Comparison of ENCODE assay signal across 18 cellular contexts in genomic region chr10:90378524-90379076, GRCh38.
"Had no signal": no experiment of that assay in that cellular context is flagged by ENCODE, and none has a peak within 500 bp of the region (broad histone marks: within the 10 kb centered on the region; RNA-seq: fewer than 3 reads in every experiment).

No MANE protein-coding gene starts in this region.

- H3K4me1 ChIP-seq: adrenal gland, colonic mucosa, lower lobe of right lung, suprapubic skin had no signal

- ATAC-seq: lower lobe of right lung; naive thymus-derived CD4-positive, alpha-beta T cell; sciatic nerve had no signal

- DNase-seq: activated B cell treated with CpG ODN at 0.5 μM for 24 hours; activated CD4-positive, alpha-beta T cell treated with anti-CD3 and anti-CD28 coated beads, Interleukin-2, amount 10 ng/mL, durations not matched to agents 7 days and 5 days; activated CD8-positive, alpha-beta memory T cell treated with anti-CD3 and anti-CD28 coated beads for 24 hours; activated naive CD4-positive, alpha-beta T cell treated with anti-CD3 and anti-CD28 coated beads for 36 hours; adrenal gland; colonic mucosa; effector CD4-positive, alpha-beta T cell; hypothalamus; lower lobe of right lung; naive thymus-derived CD4-positive, alpha-beta T cell; stimulated activated CD4-positive, alpha-beta T cell treated with anti-CD3 and anti-CD28 coated beads, Interleukin-2, amount 100 ng/mL, for 48 hours; stimulated activated naive CD4-positive, alpha-beta T cell treated with Interleukin-2 at 50 U/mL for 16 hours had no signal

- H3K4me1 Mint-ChIP-seq: activated B cell treated with CpG ODN at 0.5 μM for 24 hours; activated CD4-positive, alpha-beta T cell treated with anti-CD3 and anti-CD28 coated beads, Interleukin-2, amount 10 ng/mL, durations not matched to agents 7 days and 5 days; naive thymus-derived CD4-positive, alpha-beta T cell had no signal

- H3K36me3 Mint-ChIP-seq: naive thymus-derived CD4-positive, alpha-beta T cell; type B pancreatic cell had no signal

- H3K27me3 ChIP-seq: adrenal gland, colonic mucosa, neutrophil, suprapubic skin had no signal

- H3K27ac ChIP-seq: adrenal gland, colonic mucosa, epithelial cell of prostate, lower lobe of right lung, neutrophil, SK-N-MC, suprapubic skin had no signal

- H3K36me3 ChIP-seq: adrenal gland, colonic mucosa, lower lobe of right lung, neutrophil, suprapubic skin had no signal

- H3K27ac Mint-ChIP-seq: activated B cell treated with CpG ODN at 0.5 μM for 24 hours; activated CD4-positive, alpha-beta T cell treated with anti-CD3 and anti-CD28 coated beads, Interleukin-2, amount 10 ng/mL, durations not matched to agents 7 days and 5 days; activated naive CD4-positive, alpha-beta T cell treated with anti-CD3 and anti-CD28 coated beads for 36 hours; naive thymus-derived CD4-positive, alpha-beta T cell; type B pancreatic cell had no signal

- H3K4me3 ChIP-seq: adrenal gland, colonic mucosa, lower lobe of right lung, SK-N-MC, suprapubic skin had no signal

- H3K27me3 Mint-ChIP-seq: activated CD4-positive, alpha-beta T cell treated with anti-CD3 and anti-CD28 coated beads, Interleukin-2, amount 10 ng/mL, durations not matched to agents 7 days and 5 days; type B pancreatic cell had no signal

- H3K4me3 Mint-ChIP-seq: activated B cell treated with CpG ODN at 0.5 μM for 24 hours; activated CD4-positive, alpha-beta T cell treated with anti-CD3 and anti-CD28 coated beads, Interleukin-2, amount 10 ng/mL, durations not matched to agents 7 days and 5 days; activated naive CD4-positive, alpha-beta T cell treated with anti-CD3 and anti-CD28 coated beads for 36 hours; naive thymus-derived CD4-positive, alpha-beta T cell; type B pancreatic cell had no signal

- H3K9me3 ChIP-seq: adrenal gland, colonic mucosa, lower lobe of right lung, neutrophil, suprapubic skin had no signal

- H3K9me3 Mint-ChIP-seq: activated B cell treated with CpG ODN at 0.5 μM for 24 hours; activated CD4-positive, alpha-beta T cell treated with anti-CD3 and anti-CD28 coated beads, Interleukin-2, amount 10 ng/mL, durations not matched to agents 7 days and 5 days; activated naive CD4-positive, alpha-beta T cell treated with anti-CD3 and anti-CD28 coated beads for 36 hours; type B pancreatic cell had no signal
